ENCODE assay signal across 20 cellular contexts in genomic region chr9:2583308-2584013, GRCh38. TPM values are rescaled to one million over a fixed set of nuclear protein-coding genes. Genes with fewer than 3 reads are reported as not detected.
A peak's percentile ranks its signal among the peaks of the same experiment; 100 is the strongest.
DNase-seq lines count a peak whose midpoint lies in the region; ATAC-seq and TF ChIP-seq lines count a peak whose summit lies in the region.
"Had no signal": no experiment of that assay in that cellular context is flagged by ENCODE, and none has a peak within 500 bp of the region (broad histone marks: within the 10 kb centered on the region; RNA-seq: fewer than 3 reads in every experiment).

No MANE protein-coding gene starts in this region.

- no peak overlapping the region for H3K4me2 ChIP-seq in GM23338

- H3K4me1 ChIP-seq in GM23338 (ENCODE audit: insufficient read depth) (no peaks in the 10 kb centered on the region), mucosa of descending colon (ENCODE audit: low read depth) (no peaks in the 10 kb centered on the region)
- H3K4me1 ChIP-seq in CD8-positive, alpha-beta T cell (ENCODE audit: insufficient read depth, low read length), result no peaks in the 10 kb centered on the region
- H3K4me1 ChIP-seq: BE2C, pancreas had no signal

- H3F3A ChIP-seq in GM23338 (replicated peaks; ENCODE audit: low read depth), result no peaks in the 10 kb centered on the region

- H3K36me3 ChIP-seq in GM23338 (ENCODE audit: insufficient read depth) (no peaks in the 10 kb centered on the region), mucosa of descending colon (ENCODE audit: low read depth) (no peaks in the 10 kb centered on the region)
- H3K36me3 ChIP-seq in CD8-positive, alpha-beta T cell (ENCODE audit: insufficient read depth, low read length), result no peaks in the 10 kb centered on the region
- H3K36me3 ChIP-seq: BE2C, pancreas had no signal

- intact Hi-C loops in mucosa of descending colon (cut with DNase I, micrococcal nuclease), result no loop called here
- intact Hi-C loops in CD8-positive, alpha-beta T cell (cut with DNase I, micrococcal nuclease), result no loop called here

- ATAC-seq in GM23338 (no peak), mucosa of descending colon (peak; percentile 70), HG03135 (IDR thresholded peaks at IDR 0.05; ENCODE audit: unreplicated experiment) (no peak)
- no peak for ATAC-seq in CD8-positive, alpha-beta T cell
- ATAC-seq: activated CD4-positive, alpha-beta T cell treated with anti-CD3 and anti-CD28 coated beads for 36 hours; GM12878; HCT116; Panc1; pancreas had no signal

- peaks cover 26% of the 10 kb centered on the region for H3K79me2 ChIP-seq in GM23338 (replicated peaks; ENCODE audit: insufficient read depth)

- H3K9me3 Mint-ChIP-seq in GM23338, result peaks cover 14% of the 10 kb centered on the region
- no peaks in the 10 kb centered on the region for H3K9me3 Mint-ChIP-seq in CD8-positive, alpha-beta T cell

- H2AFZ ChIP-seq in GM23338, result no peak overlapping the region

- no peaks in the 10 kb centered on the region for H3K27me3 Mint-ChIP-seq in GM23338 (ENCODE audit: insufficient read depth, low read depth, poor library complexity)
- H3K27me3 Mint-ChIP-seq in CD8-positive, alpha-beta T cell (ENCODE audit: low read depth), result peaks cover 11% of the 10 kb centered on the region

- TF ChIP-seq CTCF in GM23338 (conservative IDR thresholded peaks at IDR 0.05; ENCODE audit: low read depth in 2 of 2) (peak in 1 of 2 experiments; percentile 36; a peak in 3 of 4 replicates), NB4 (IDR thresholded peaks at IDR 0.05; ENCODE audit: low read depth, low read length) (no peak), mucosa of descending colon (IDR thresholded peaks at IDR 0.05) (no peak)
- no peak for TF ChIP-seq CTCF in CD8-positive, alpha-beta T cell (IDR thresholded peaks at IDR 0.05)

- H3K4me1 Mint-ChIP-seq in GM23338, result peaks cover 9% of the 10 kb centered on the region
- H3K4me1 Mint-ChIP-seq in CD8-positive, alpha-beta T cell (ENCODE audit: low read depth), result no peaks in the 10 kb centered on the region
- H3K4me1 Mint-ChIP-seq: activated CD4-positive, alpha-beta T cell treated with anti-CD3 and anti-CD28 coated beads for 36 hours had no signal

- no peak for TF ChIP-seq POLR2A in NB4 (IDR thresholded peaks at IDR 0.05; ENCODE audit: extremely low read depth, insufficient read length)

- peaks cover 1% of the 10 kb centered on the region; the same call in 1 of the 2 replicates for H3K9me2 ChIP-seq in GM23338 (ENCODE audit: insufficient read depth)

- no peaks in the 10 kb centered on the region for H3K9me3 ChIP-seq in mucosa of descending colon
- H3K9me3 ChIP-seq in CD8-positive, alpha-beta T cell (ENCODE audit: low read length), result no peaks in the 10 kb centered on the region
- H3K9me3 ChIP-seq: BE2C, pancreas had no signal

- no peaks in the 10 kb centered on the region for H4K20me1 ChIP-seq in GM23338 (replicated peaks; ENCODE audit: insufficient read depth)

- CTCF ChIA-PET in CD8-positive, alpha-beta T cell (lab: Charles Lee), result no interaction called here

- no peak overlapping the region for H3K4me3 ChIP-seq in GM23338
- H3K4me3 ChIP-seq in NB4 (ENCODE audit: low read depth, low read length), result no peak overlapping the region
- H3K4me3 ChIP-seq in mucosa of descending colon, result no peak overlapping the region
- H3K4me3 ChIP-seq in CD8-positive, alpha-beta T cell (ENCODE audit: low read depth, low read length), result no peak overlapping the region
- H3K4me3 ChIP-seq: GM12878, pancreas had no signal

- H3K27ac ChIP-seq in GM23338 (ENCODE audit: low read depth), result no peak overlapping the region
- H3K27ac ChIP-seq in CD8-positive, alpha-beta T cell (ENCODE audit: low read depth, low read length), result no peak overlapping the region
- H3K27ac ChIP-seq: pancreas had no signal

- H3K27me3 ChIP-seq in GM23338 (ENCODE audit: insufficient read depth), result no peaks in the 10 kb centered on the region
- no peaks in the 10 kb centered on the region for H3K27me3 ChIP-seq in CD8-positive, alpha-beta T cell (ENCODE audit: insufficient read depth, low read length)
- H3K27me3 ChIP-seq: BE2C, pancreas had no signal

- POLR2A ChIA-PET in CD8-positive, alpha-beta T cell (lab: Charles Lee), result no interaction called here

- DNase-seq in GM23338 (ENCODE audit: low spot score) (peak; percentile 13), NB4 (ENCODE audit: low read depth) (peak; percentile 80), amniotic epithelial cell (ENCODE audit: low read depth) (peak; percentile 18), mucosa of descending colon (peak; percentile 14 to 45 (median 36)), putamen (ENCODE audit: low spot score) (no peak)
- DNase-seq in central memory CD4-positive, alpha-beta T cell, result no peak
- no peak for DNase-seq in CD8-positive, alpha-beta T cell
- DNase-seq: activated CD4-positive, alpha-beta T cell treated with anti-CD3 and anti-CD28 coated beads for 36 hours; BE2C; EL; glutamatergic neuron; NCI-H1436 treated with DMSO at 0.1 percent for 48 hours; NCI-H446 treated with DMSO at 0.1 percent for 48 hours; pancreas; stimulated activated CD4-positive, alpha-beta T cell treated with anti-CD3 and anti-CD28 coated beads, Interleukin-12 subunit alpha, Interleukin-12 subunit beta, amount 100 ng/mL, for 4 hours; T-helper 1 cell had no signal

- no peak overlapping the region for H3K4me3 Mint-ChIP-seq in GM23338
- no peak overlapping the region for H3K4me3 Mint-ChIP-seq in CD8-positive, alpha-beta T cell
- H3K4me3 Mint-ChIP-seq: activated CD4-positive, alpha-beta T cell treated with anti-CD3 and anti-CD28 coated beads for 36 hours had no signal

- peaks cover 33% of the 10 kb centered on the region for H3K36me3 Mint-ChIP-seq in GM23338 (ENCODE audit: low read depth)
- H3K36me3 Mint-ChIP-seq in CD8-positive, alpha-beta T cell, result no peaks in the 10 kb centered on the region

- peak overlapping the region; percentile 86 for H3K27ac Mint-ChIP-seq in GM23338
- H3K27ac Mint-ChIP-seq in CD8-positive, alpha-beta T cell, result no peak overlapping the region
- H3K27ac Mint-ChIP-seq: activated CD4-positive, alpha-beta T cell treated with anti-CD3 and anti-CD28 coated beads for 36 hours had no signal

TF ChIP-seq in GM23338, 12 proteins besides CTCF, POLR2A, EP300 and RAD21 (continues in another document):
- TF ChIP-seq STAT1 (IDR thresholded peaks at IDR 0.05; ENCODE audit: unreplicated experiment), result no peak
- no peak for TF ChIP-seq EZH2phosphoT487 (IDR thresholded peaks at IDR 0.05; ENCODE audit: unreplicated experiment)
- TF ChIP-seq, protein P1, sequence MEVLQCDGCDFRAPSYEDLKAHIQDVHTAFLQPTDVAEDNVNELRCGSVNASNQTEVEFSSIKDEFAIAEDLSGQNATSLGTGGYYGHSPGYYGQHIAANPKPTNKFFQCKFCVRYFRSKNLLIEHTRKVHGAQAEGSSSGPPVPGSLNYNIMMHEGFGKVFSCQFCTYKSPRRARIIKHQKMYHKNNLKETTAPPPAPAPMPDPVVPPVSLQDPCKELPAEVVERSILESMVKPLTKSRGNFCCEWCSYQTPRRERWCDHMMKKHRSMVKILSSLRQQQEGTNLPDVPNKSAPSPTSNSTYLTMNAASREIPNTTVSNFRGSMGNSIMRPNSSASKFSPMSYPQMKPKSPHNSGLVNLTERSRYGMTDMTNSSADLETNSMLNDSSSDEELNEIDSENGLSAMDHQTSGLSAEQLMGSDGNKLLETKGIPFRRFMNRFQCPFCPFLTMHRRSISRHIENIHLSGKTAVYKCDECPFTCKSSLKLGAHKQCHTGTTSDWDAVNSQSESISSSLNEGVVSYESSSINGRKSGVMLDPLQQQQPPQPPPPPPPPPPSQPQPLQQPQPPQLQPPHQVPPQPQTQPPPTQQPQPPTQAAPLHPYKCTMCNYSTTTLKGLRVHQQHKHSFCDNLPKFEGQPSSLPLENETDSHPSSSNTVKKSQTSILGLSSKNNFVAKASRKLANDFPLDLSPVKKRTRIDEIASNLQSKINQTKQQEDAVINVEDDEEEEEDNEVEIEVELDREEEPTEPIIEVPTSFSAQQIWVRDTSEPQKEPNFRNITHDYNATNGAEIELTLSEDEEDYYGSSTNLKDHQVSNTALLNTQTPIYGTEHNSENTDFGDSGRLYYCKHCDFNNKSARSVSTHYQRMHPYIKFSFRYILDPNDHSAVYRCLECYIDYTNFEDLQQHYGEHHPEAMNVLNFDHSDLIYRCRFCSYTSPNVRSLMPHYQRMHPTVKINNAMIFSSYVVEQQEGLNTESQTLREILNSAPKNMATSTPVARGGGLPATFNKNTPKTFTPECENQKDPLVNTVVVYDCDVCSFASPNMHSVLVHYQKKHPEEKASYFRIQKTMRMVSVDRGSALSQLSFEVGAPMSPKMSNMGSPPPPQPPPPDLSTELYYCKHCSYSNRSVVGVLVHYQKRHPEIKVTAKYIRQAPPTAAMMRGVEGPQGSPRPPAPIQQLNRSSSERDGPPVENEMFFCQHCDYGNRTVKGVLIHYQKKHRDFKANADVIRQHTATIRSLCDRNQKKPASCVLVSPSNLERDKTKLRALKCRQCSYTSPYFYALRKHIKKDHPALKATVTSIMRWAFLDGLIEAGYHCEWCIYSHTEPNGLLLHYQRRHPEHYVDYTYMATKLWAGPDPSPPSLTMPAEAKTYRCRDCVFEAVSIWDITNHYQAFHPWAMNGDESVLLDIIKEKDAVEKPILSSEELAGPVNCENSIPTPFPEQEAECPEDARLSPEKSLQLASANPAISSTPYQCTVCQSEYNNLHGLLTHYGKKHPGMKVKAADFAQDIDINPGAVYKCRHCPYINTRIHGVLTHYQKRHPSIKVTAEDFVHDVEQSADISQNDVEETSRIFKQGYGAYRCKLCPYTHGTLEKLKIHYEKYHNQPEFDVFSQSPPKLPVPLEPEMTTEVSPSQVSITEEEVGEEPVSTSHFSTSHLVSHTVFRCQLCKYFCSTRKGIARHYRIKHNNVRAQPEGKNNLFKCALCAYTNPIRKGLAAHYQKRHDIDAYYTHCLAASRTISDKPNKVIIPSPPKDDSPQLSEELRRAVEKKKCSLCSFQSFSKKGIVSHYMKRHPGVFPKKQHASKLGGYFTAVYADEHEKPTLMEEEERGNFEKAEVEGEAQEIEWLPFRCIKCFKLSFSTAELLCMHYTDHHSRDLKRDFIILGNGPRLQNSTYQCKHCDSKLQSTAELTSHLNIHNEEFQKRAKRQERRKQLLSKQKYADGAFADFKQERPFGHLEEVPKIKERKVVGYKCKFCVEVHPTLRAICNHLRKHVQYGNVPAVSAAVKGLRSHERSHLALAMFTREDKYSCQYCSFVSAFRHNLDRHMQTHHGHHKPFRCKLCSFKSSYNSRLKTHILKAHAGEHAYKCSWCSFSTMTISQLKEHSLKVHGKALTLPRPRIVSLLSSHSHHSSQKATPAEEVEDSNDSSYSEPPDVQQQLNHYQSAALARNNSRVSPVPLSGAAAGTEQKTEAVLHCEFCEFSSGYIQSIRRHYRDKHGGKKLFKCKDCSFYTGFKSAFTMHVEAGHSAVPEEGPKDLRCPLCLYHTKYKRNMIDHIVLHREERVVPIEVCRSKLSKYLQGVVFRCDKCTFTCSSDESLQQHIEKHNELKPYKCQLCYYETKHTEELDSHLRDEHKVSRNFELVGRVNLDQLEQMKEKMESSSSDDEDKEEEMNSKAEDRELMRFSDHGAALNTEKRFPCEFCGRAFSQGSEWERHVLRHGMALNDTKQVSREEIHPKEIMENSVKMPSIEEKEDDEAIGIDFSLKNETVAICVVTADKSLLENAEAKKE (CRISPR knock-in tag; IDR thresholded peaks at IDR 0.05), result no peak

RNA-seq across cellular contexts. Expression of gene VLDLR, which starts 38.1 kb away (rescaled TPM):
- total RNA-seq in GM23338 (2014; rRNA removed; shearing (Covaris generic)), result 46.3 and 49.8 TPM in 2 replicates
- polyA plus RNA-seq in GM23338 (2016; fragmentation: Nextera tagmentation; extraction: Ambion mirVana), result 13.2 and 14.9 TPM in 2 replicates
- total RNA-seq in mucosa of descending colon, result 10 to 100 TPM in 1 of 3 donors, 1 to 10 TPM in 2; 8.0 to 13.2 (median 9.9) TPM
- under 1 TPM in 1 of 2 experiments, not detected in 1; 0.22 TPM for total RNA-seq in CD8-positive, alpha-beta T cell

Comparison
In these comparisons a context has a peak if more than half of its experiments do, and no peak if none do; other contexts are left out.
1. DNase-seq: peak in GM23338 (single experiment), NB4 (single experiment), amniotic epithelial cell (single experiment) and mucosa of descending colon (3 of 3); none in central memory CD4-positive, alpha-beta T cell (single experiment), putamen (single experiment) and CD8-positive, alpha-beta T cell (0 of 7).
2. RNA of gene VLDLR, which starts 38.1 kb away (total RNA-seq): 46.3 to 49.8 TPM in GM23338 and 8.0 to 13.2 TPM in mucosa of descending colon; 0.22 TPM in CD8-positive, alpha-beta T cell; every median in the first group is over 4 times any median in the second.